In the genomic region with DNA sequence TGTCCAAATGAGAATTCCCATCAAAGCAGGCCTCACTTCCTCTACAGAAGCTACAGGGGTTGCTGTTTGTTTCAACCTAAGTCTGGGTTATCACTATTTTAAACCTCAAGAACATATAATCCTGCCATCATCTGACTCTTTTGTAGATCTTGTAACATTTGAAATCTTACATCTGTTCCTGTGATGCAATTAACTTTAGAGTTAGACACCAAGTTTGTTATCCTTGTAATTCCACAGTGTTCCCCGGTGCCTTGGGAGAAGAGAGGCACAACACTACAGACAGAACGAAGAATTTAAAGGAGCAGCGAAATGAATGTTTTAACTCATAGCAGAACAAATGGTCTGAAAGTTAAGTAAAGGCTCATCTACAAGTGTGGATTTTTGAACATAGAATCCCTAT, we compare ENCODE assay signal across 20 cellular contexts.
"Had no signal": no experiment of that assay in that cellular context is flagged by ENCODE, and none has a peak within 500 bp of the region (broad histone marks: within the 10 kb centered on the region; RNA-seq: fewer than 3 reads in every experiment).

No MANE protein-coding gene starts in this region.

- H3K27ac ChIP-seq: lower lobe of right lung, psoas muscle had no signal

- H3K4me1 Mint-ChIP-seq: central memory CD8-positive, alpha-beta T cell; neural crest cell had no signal

- H3K4me3 Mint-ChIP-seq: activated B cell treated with CpG ODN at 0.5 μM for 24 hours; activated CD4-positive, alpha-beta T cell treated with anti-CD3 and anti-CD28 coated beads, Interleukin-2, amount 10 ng/mL, durations not matched to agents 24 days and 14 days; activated CD8-positive, alpha-beta T cell treated with anti-CD3 and anti-CD28 coated beads, Interleukin-2, amount 10 ng/mL, durations not matched to agents 7 days and 5 days; brain; central memory CD8-positive, alpha-beta T cell; mesothelial cell of epicardium; neural crest cell; T-helper 1 cell treated with Interleukin-12 subunit alpha and Interleukin-12 subunit beta and Interleukin-4 antibody, amounts not matched to agents 30 μg/mL and 1 μg/mL, for 36 hours had no signal

- H3K9me3 ChIP-seq: lower lobe of right lung, psoas muscle had no signal

- DNase-seq: activated B cell treated with CpG ODN at 0.5 μM for 24 hours; activated CD4-positive, alpha-beta T cell treated with anti-CD3 and anti-CD28 coated beads, Interleukin-2, amount 10 ng/mL, durations not matched to agents 24 days and 14 days; activated CD8-positive, alpha-beta memory T cell treated with anti-CD3 and anti-CD28 coated beads, Interleukin-2, amount 50 U/mL, for 4 hours; activated CD8-positive, alpha-beta T cell treated with anti-CD3 and anti-CD28 coated beads, Interleukin-2, amount 10 ng/mL, durations not matched to agents 7 days and 5 days; activated effector memory CD4-positive, alpha-beta T cell treated with anti-CD3 and anti-CD28 coated beads, Interleukin-2, amount 50 U/mL, for 16 hours; activated T-cell treated with anti-CD3 and anti-CD28 coated beads, Interleukin-2, amount 50 U/mL, for 48 hours; cortex of kidney; effector CD8-positive, alpha-beta T cell; hypothalamus; kidney glomerular epithelial cell; lower lobe of right lung; psoas muscle; stimulated activated CD4-positive, alpha-beta T cell treated with anti-CD3 and anti-CD28 coated beads, Interleukin-12 subunit alpha, Interleukin-12 subunit beta, amount 100 ng/mL, for 4 hours; stimulated activated CD4-positive, alpha-beta T cell treated with anti-CD3 and anti-CD28 coated beads, Interleukin-2, amount 100 ng/mL, for 24 hours had no signal

- H3K27me3 Mint-ChIP-seq: activated B cell treated with CpG ODN at 0.5 μM for 24 hours; activated CD4-positive, alpha-beta T cell treated with anti-CD3 and anti-CD28 coated beads, Interleukin-2, amount 10 ng/mL, durations not matched to agents 24 days and 14 days; brain; central memory CD8-positive, alpha-beta T cell had no signal

- H3K4me3 ChIP-seq: lower lobe of right lung, psoas muscle had no signal

- H3K36me3 ChIP-seq: lower lobe of right lung had no signal

- ATAC-seq: activated CD8-positive, alpha-beta T cell treated with anti-CD3 and anti-CD28 coated beads, Interleukin-2, amount 10 ng/mL, durations not matched to agents 7 days and 5 days; activated naive CD4-positive, alpha-beta T cell treated with anti-CD3 and anti-CD28 coated beads, Interleukin-2, amount 50 U/mL, for 72 hours; lower lobe of right lung; psoas muscle had no signal

- H3K9me3 Mint-ChIP-seq: activated CD4-positive, alpha-beta T cell treated with anti-CD3 and anti-CD28 coated beads, Interleukin-2, amount 10 ng/mL, durations not matched to agents 24 days and 14 days; activated naive CD4-positive, alpha-beta T cell treated with anti-CD3 and anti-CD28 coated beads, Interleukin-2, amount 50 U/mL, for 72 hours; brain; central memory CD8-positive, alpha-beta T cell; T-helper 1 cell treated with Interleukin-12 subunit alpha and Interleukin-12 subunit beta and Interleukin-4 antibody, amounts not matched to agents 30 μg/mL and 1 μg/mL, for 36 hours had no signal

- H3K4me1 ChIP-seq: lower lobe of right lung, psoas muscle had no signal

- H3K36me3 Mint-ChIP-seq: activated naive CD4-positive, alpha-beta T cell treated with anti-CD3 and anti-CD28 coated beads, Interleukin-2, amount 50 U/mL, for 72 hours; brain; mesothelial cell of epicardium had no signal

- H3K27ac Mint-ChIP-seq: activated B cell treated with CpG ODN at 0.5 μM for 24 hours; activated CD4-positive, alpha-beta T cell treated with anti-CD3 and anti-CD28 coated beads, Interleukin-2, amount 10 ng/mL, durations not matched to agents 24 days and 14 days; activated CD8-positive, alpha-beta T cell treated with anti-CD3 and anti-CD28 coated beads, Interleukin-2, amount 10 ng/mL, durations not matched to agents 7 days and 5 days; activated naive CD4-positive, alpha-beta T cell treated with anti-CD3 and anti-CD28 coated beads, Interleukin-2, amount 50 U/mL, for 72 hours; brain; mesothelial cell of epicardium; T-helper 1 cell treated with Interleukin-12 subunit alpha and Interleukin-12 subunit beta and Interleukin-4 antibody, amounts not matched to agents 30 μg/mL and 1 μg/mL, for 36 hours had no signal
